1 cellular context compared by ENCODE assay signal in the genomic region with DNA sequence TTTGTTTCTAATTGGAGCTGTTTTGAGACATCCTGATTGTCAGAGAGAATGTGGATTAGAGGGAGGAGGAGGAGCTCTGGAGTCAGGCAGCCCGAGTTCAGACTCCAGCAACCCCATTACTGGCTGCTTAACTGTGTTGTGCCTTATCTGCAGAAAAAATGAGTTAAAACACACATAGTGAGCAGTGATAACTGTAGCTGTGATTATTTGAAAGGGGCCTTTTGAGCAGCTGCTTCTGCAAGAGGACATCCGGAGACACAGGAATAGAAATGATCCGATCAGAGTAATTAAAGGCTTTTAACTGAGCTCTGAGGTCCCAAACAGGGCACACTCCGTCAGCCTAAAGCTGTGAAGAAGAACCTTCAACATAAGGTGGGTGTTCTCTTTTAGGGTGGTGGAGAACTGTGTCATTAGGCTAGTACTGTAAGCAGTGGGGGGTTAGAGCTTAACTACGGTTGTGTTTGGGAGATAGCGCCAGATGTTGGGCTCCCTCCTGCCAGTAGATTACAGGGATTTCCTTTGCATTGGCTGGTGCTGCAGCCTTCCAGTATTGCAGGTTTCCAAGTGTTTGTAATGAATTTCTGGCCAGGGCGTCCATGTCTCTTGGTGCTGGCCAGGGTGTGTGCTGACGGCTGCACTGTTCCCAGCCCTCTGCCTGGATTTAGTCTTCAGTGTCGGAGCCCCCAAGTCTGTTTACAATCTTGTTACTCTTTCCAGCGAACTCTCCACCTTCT.
TF ChIP-seq lines count a peak whose summit lies in the region.

No MANE protein-coding gene starts in this region.

TF ChIP-seq in K562, 482 proteins besides CTCF, POLR2A, EP300 and RAD21 (continued from another document and continues in another):
- TF ChIP-seq, protein P1, sequence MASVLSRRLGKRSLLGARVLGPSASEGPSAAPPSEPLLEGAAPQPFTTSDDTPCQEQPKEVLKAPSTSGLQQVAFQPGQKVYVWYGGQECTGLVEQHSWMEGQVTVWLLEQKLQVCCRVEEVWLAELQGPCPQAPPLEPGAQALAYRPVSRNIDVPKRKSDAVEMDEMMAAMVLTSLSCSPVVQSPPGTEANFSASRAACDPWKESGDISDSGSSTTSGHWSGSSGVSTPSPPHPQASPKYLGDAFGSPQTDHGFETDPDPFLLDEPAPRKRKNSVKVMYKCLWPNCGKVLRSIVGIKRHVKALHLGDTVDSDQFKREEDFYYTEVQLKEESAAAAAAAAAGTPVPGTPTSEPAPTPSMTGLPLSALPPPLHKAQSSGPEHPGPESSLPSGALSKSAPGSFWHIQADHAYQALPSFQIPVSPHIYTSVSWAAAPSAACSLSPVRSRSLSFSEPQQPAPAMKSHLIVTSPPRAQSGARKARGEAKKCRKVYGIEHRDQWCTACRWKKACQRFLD (CRISPR knock-in tag; IDR thresholded peaks at IDR 0.05), result peak; percentile 81
- peak in 1 of 2 experiments; percentile 82; a peak in 2 of 4 replicates for TF ChIP-seq TBL1XR1 (IDR thresholded peaks at IDR 0.05; ENCODE audit: low read length in 2 of 2)
- TF ChIP-seq, protein P2, sequence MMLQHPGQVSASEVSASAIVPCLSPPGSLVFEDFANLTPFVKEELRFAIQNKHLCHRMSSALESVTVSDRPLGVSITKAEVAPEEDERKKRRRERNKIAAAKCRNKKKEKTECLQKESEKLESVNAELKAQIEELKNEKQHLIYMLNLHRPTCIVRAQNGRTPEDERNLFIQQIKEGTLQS (IDR thresholded peaks at IDR 0.05), result peak; percentile 54
- TF ChIP-seq, protein P2 (CRISPR knock-in tag; conservative IDR thresholded peaks at IDR 0.05), result no peak
- 0 out of 2 replicates have a peak, but pooled peaks have one; percentile 36 for TF ChIP-seq SP1 (CRISPR knock-in tag; IDR thresholded peaks at IDR 0.05)
- 0 out of 2 replicates have a peak, but pooled peaks have one; percentile 39 for TF ChIP-seq KHSRP (IDR thresholded peaks at IDR 0.05)
- TF ChIP-seq, protein P3, sequence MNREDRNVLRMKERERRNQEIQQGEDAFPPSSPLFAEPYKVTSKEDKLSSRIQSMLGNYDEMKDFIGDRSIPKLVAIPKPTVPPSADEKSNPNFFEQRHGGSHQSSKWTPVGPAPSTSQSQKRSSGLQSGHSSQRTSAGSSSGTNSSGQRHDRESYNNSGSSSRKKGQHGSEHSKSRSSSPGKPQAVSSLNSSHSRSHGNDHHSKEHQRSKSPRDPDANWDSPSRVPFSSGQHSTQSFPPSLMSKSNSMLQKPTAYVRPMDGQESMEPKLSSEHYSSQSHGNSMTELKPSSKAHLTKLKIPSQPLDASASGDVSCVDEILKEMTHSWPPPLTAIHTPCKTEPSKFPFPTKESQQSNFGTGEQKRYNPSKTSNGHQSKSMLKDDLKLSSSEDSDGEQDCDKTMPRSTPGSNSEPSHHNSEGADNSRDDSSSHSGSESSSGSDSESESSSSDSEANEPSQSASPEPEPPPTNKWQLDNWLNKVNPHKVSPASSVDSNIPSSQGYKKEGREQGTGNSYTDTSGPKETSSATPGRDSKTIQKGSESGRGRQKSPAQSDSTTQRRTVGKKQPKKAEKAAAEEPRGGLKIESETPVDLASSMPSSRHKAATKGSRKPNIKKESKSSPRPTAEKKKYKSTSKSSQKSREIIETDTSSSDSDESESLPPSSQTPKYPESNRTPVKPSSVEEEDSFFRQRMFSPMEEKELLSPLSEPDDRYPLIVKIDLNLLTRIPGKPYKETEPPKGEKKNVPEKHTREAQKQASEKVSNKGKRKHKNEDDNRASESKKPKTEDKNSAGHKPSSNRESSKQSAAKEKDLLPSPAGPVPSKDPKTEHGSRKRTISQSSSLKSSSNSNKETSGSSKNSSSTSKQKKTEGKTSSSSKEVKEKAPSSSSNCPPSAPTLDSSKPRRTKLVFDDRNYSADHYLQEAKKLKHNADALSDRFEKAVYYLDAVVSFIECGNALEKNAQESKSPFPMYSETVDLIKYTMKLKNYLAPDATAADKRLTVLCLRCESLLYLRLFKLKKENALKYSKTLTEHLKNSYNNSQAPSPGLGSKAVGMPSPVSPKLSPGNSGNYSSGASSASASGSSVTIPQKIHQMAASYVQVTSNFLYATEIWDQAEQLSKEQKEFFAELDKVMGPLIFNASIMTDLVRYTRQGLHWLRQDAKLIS (CRISPR knock-in tag; IDR thresholded peaks at IDR 0.05), result no peak
- no peak for TF ChIP-seq ZNF785 (CRISPR knock-in tag; IDR thresholded peaks at IDR 0.05)
- TF ChIP-seq RCOR1 (IDR thresholded peaks at IDR 0.05; ENCODE audit: borderline replicate concordance in 1 of 2, low read depth in 2 of 2, low read length in 2 of 2), result peak; percentile 94 to 99
- TF ChIP-seq, protein P4, sequence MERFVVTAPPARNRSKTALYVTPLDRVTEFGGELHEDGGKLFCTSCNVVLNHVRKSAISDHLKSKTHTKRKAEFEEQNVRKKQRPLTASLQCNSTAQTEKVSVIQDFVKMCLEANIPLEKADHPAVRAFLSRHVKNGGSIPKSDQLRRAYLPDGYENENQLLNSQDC (CRISPR knock-in tag; IDR thresholded peaks at IDR 0.05), result no peak
- TF ChIP-seq, protein P5, sequence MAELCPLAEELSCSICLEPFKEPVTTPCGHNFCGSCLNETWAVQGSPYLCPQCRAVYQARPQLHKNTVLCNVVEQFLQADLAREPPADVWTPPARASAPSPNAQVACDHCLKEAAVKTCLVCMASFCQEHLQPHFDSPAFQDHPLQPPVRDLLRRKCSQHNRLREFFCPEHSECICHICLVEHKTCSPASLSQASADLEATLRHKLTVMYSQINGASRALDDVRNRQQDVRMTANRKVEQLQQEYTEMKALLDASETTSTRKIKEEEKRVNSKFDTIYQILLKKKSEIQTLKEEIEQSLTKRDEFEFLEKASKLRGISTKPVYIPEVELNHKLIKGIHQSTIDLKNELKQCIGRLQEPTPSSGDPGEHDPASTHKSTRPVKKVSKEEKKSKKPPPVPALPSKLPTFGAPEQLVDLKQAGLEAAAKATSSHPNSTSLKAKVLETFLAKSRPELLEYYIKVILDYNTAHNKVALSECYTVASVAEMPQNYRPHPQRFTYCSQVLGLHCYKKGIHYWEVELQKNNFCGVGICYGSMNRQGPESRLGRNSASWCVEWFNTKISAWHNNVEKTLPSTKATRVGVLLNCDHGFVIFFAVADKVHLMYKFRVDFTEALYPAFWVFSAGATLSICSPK (IDR thresholded peaks at IDR 0.05; ENCODE audit: borderline replicate concordance), result no peak
- peak; percentile 47 for TF ChIP-seq CREM (IDR thresholded peaks at IDR 0.05; ENCODE audit: low read depth)
- no peak for TF ChIP-seq EWSR1 (IDR thresholded peaks at IDR 0.05; ENCODE audit: borderline replicate concordance, low read depth, partially characterized antibody)
- TF ChIP-seq NR3C1 (CRISPR knock-in tag; IDR thresholded peaks at IDR 0.05), result no peak
- TF ChIP-seq, protein P6, sequence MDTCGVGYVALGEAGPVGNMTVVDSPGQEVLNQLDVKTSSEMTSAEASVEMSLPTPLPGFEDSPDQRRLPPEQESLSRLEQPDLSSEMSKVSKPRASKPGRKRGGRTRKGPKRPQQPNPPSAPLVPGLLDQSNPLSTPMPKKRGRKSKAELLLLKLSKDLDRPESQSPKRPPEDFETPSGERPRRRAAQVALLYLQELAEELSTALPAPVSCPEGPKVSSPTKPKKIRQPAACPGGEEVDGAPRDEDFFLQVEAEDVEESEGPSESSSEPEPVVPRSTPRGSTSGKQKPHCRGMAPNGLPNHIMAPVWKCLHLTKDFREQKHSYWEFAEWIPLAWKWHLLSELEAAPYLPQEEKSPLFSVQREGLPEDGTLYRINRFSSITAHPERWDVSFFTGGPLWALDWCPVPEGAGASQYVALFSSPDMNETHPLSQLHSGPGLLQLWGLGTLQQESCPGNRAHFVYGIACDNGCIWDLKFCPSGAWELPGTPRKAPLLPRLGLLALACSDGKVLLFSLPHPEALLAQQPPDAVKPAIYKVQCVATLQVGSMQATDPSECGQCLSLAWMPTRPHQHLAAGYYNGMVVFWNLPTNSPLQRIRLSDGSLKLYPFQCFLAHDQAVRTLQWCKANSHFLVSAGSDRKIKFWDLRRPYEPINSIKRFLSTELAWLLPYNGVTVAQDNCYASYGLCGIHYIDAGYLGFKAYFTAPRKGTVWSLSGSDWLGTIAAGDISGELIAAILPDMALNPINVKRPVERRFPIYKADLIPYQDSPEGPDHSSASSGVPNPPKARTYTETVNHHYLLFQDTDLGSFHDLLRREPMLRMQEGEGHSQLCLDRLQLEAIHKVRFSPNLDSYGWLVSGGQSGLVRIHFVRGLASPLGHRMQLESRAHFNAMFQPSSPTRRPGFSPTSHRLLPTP (IDR thresholded peaks at IDR 0.05; ENCODE audit: borderline replicate concordance, extremely low read depth, insufficient read length), result no peak
- TF ChIP-seq, protein P7, sequence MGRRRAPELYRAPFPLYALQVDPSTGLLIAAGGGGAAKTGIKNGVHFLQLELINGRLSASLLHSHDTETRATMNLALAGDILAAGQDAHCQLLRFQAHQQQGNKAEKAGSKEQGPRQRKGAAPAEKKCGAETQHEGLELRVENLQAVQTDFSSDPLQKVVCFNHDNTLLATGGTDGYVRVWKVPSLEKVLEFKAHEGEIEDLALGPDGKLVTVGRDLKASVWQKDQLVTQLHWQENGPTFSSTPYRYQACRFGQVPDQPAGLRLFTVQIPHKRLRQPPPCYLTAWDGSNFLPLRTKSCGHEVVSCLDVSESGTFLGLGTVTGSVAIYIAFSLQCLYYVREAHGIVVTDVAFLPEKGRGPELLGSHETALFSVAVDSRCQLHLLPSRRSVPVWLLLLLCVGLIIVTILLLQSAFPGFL (CRISPR knock-in tag; IDR thresholded peaks at IDR 0.05), result no peak
- TF ChIP-seq ZNF274 (IDR thresholded peaks at IDR 0.05; ENCODE audit: borderline replicate concordance, low read depth, low read length), result peak; percentile 66; the same call in 1 of the 2 replicates
- TF ChIP-seq PPARD (CRISPR knock-in tag; IDR thresholded peaks at IDR 0.05), result no peak
- TF ChIP-seq ZNF184 (CRISPR knock-in tag; IDR thresholded peaks at IDR 0.05), result no peak
- TF ChIP-seq PHB2 (IDR thresholded peaks at IDR 0.05; ENCODE audit: low read depth), result peak; percentile 83
- TF ChIP-seq ZBTB8A (IDR thresholded peaks at IDR 0.05; ENCODE audit: partially characterized antibody), result no peak
- TF ChIP-seq GTF2E2 (tag; IDR thresholded peaks at IDR 0.05), result no peak
- TF ChIP-seq ZNF134 (CRISPR knock-in tag; conservative IDR thresholded peaks at IDR 0.05), result no peak
- TF ChIP-seq MTA2 (IDR thresholded peaks at IDR 0.05; ENCODE audit: low read depth), result peak; percentile 81
- no peak for TF ChIP-seq PCBP1 (IDR thresholded peaks at IDR 0.05; ENCODE audit: low read depth, low read length, poor library complexity, severe bottlenecking)
- TF ChIP-seq KLF13 (tag; IDR thresholded peaks at IDR 0.05; ENCODE audit: borderline replicate concordance, low read depth), result 0 out of 2 replicates have a peak, but pooled peaks have one; percentile 3
- TF ChIP-seq, protein P8, sequence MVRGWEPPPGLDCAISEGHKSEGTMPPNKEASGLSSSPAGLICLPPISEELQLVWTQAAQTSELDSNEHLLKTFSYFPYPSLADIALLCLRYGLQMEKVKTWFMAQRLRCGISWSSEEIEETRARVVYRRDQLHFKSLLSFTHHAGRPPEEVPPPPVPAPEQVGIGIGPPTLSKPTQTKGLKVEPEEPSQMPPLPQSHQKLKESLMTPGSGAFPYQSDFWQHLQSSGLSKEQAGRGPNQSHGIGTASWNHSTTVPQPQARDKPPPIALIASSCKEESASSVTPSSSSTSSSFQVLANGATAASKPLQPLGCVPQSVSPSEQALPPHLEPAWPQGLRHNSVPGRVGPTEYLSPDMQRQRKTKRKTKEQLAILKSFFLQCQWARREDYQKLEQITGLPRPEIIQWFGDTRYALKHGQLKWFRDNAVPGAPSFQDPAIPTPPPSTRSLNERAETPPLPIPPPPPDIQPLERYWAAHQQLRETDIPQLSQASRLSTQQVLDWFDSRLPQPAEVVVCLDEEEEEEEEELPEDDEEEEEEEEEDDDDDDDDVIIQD (CRISPR knock-in tag; IDR thresholded peaks at IDR 0.05), result no peak
- peak; percentile 68 for TF ChIP-seq MEF2D (tag; conservative IDR thresholded peaks at IDR 0.05; ENCODE audit: low read depth)
- TF ChIP-seq ZNF324 (CRISPR knock-in tag; IDR thresholded peaks at IDR 0.05), result no peak
- TF ChIP-seq RBFOX2 (IDR thresholded peaks at IDR 0.05; ENCODE audit: low read depth, low read length), result no peak
- peak; percentile 94 for TF ChIP-seq FOXM1 (IDR thresholded peaks at IDR 0.05; ENCODE audit: low read depth)
- TF ChIP-seq FOXM1 (CRISPR knock-in tag; IDR thresholded peaks at IDR 0.05; ENCODE audit: low read depth), result no peak
- TF ChIP-seq ZNF79 (CRISPR knock-in tag; IDR thresholded peaks at IDR 0.05; ENCODE audit: low read depth), result no peak
- TF ChIP-seq GABPB1 (CRISPR knock-in tag; IDR thresholded peaks at IDR 0.05), result no peak; the same call in 1 of the 2 replicates
- no peak for TF ChIP-seq ZNF311 (CRISPR knock-in tag; IDR thresholded peaks at IDR 0.05)
- no peak for TF ChIP-seq ZC3H4 (CRISPR knock-in tag; IDR thresholded peaks at IDR 0.05; ENCODE audit: borderline replicate concordance)
- TF ChIP-seq ZNF316 (IDR thresholded peaks at IDR 0.05), result peak; percentile 46; the same call in 1 of the 2 replicates
- no peak for TF ChIP-seq RBM39 (optimal IDR thresholded peaks at IDR 0.05; ENCODE audit: low read depth, low read length)
- TF ChIP-seq ZNF766 (CRISPR knock-in tag; conservative IDR thresholded peaks at IDR 0.05), result peak; percentile 33; the same call in 1 of the 2 replicates
- peak; percentile 81 for TF ChIP-seq NBN (IDR thresholded peaks at IDR 0.05; ENCODE audit: low read depth)
- TF ChIP-seq, protein P9, sequence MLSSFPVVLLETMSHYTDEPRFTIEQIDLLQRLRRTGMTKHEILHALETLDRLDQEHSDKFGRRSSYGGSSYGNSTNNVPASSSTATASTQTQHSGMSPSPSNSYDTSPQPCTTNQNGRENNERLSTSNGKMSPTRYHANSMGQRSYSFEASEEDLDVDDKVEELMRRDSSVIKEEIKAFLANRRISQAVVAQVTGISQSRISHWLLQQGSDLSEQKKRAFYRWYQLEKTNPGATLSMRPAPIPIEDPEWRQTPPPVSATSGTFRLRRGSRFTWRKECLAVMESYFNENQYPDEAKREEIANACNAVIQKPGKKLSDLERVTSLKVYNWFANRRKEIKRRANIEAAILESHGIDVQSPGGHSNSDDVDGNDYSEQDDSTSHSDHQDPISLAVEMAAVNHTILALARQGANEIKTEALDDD (IDR thresholded peaks at IDR 0.05), result peak; percentile 85
- TF ChIP-seq SRSF9 (IDR thresholded peaks at IDR 0.05; ENCODE audit: borderline replicate concordance, low read depth, low read length), result no peak
- TF ChIP-seq PHF8 (IDR thresholded peaks at IDR 0.05; ENCODE audit: borderline replicate concordance, low read length), result no peak
- no peak for TF ChIP-seq U2AF2 (optimal IDR thresholded peaks at IDR 0.05; ENCODE audit: low read depth, low read length)
- peak; percentile 14; the same call in 1 of the 2 replicates for TF ChIP-seq JUND (IDR thresholded peaks at IDR 0.05; ENCODE audit: borderline replicate concordance, low read depth, low read length)
- no peak; the same call in 2 of the 3 replicates for TF ChIP-seq JUND (tag; IDR thresholded peaks at IDR 0.05; ENCODE audit: borderline replicate concordance, low read depth, low read length)
- TF ChIP-seq TGIF2 (CRISPR knock-in tag; IDR thresholded peaks at IDR 0.05), result no peak
- TF ChIP-seq DMBX1 (CRISPR knock-in tag; IDR thresholded peaks at IDR 0.05; ENCODE audit: borderline replicate concordance), result peak; percentile 78; the same call in 1 of the 2 replicates
- no peak for TF ChIP-seq HNRNPLL (IDR thresholded peaks at IDR 0.05; ENCODE audit: low read depth, low read length, poor library complexity, severe bottlenecking)
- TF ChIP-seq SMAD4 (CRISPR knock-in tag; conservative IDR thresholded peaks at IDR 0.05), result peak; percentile 85
- TF ChIP-seq SOX6 (IDR thresholded peaks at IDR 0.05), result peak; percentile 88
- no peak for TF ChIP-seq ZNF436 (CRISPR knock-in tag; IDR thresholded peaks at IDR 0.05)
